ENCODE assay signal across 21 cellular contexts in the genomic region with DNA sequence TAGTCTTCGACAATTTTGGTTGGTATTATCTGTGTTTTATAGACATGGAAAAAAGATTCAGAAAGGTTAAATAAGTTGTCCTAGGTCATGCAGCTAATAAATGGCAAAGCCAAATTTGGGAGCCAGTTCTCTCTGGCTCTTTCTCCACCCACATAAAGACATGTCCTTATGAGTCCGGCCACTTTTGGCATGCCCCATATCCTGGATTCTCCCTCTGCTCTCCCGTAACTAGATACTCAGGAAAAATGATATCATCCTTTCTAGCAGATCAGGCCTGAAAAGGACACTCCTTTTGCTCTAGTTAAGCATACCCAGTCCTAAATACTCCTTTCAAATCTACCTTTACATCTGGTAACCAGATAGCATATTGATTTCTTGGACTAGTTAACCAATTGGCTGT.
DNase-seq lines count a peak whose midpoint lies in the region; ATAC-seq and TF ChIP-seq lines count a peak whose summit lies in the region.
"Had no signal": no experiment of that assay in that cellular context is flagged by ENCODE, and none has a peak within 500 bp of the region (broad histone marks: within the 10 kb centered on the region; RNA-seq: fewer than 3 reads in every experiment).

No MANE protein-coding gene starts in this region.

- H3K79me1 ChIP-seq in trophoblast cell (ENCODE audit: low read length) = peaks cover 11% of the 10 kb centered on the region

- H3K14ac ChIP-seq in trophoblast cell (ENCODE audit: low read length) = no peak overlapping the region

- H3K23ac ChIP-seq in trophoblast cell (ENCODE audit: low read length) = no peak overlapping the region

- H3K4me3 ChIP-seq in ACC112 (ENCODE audit: low read depth, low read length) (no peak overlapping the region), MG63 (no peak overlapping the region), heart right ventricle (no peak overlapping the region), trophoblast cell (ENCODE audit: low read depth, low read length) (no peak overlapping the region)
- H3K4me3 ChIP-seq: body of pancreas, smooth muscle cell had no signal

- no peak overlapping the region for H4K12ac ChIP-seq in trophoblast cell (ENCODE audit: low read depth, low read length)

- 28 to 46% methylated on average over 3 of the region's 3 CpGs for WGBS in heart right ventricle, 2 donors
- WGBS in trophoblast cell (ENCODE audit: extremely low coverage, insufficient coverage, insufficient read length) = no CpG with 5 or more reads among the region's 3 CpGs

- peaks cover 16% of the 10 kb centered on the region for H3K4me1 ChIP-seq in ACC112 (ENCODE audit: control insufficient read depth, insufficient read depth, low read length, unreplicated experiment)
- H3K4me1 ChIP-seq in heart right ventricle = peaks cover 3 to 47% (median 30%) of the 10 kb centered on the region in 9 donors
- H3K4me1 ChIP-seq in trophoblast cell (ENCODE audit: control insufficient read depth in 1 of 2, insufficient read depth in 2 of 2, low read length in 2 of 2) = peaks cover 3 to 4% of the 10 kb centered on the region in 2 experiments

- H3K79me2 ChIP-seq in ACC112 (ENCODE audit: control insufficient read depth, insufficient read depth, low read length, unreplicated experiment) (no peaks in the 10 kb centered on the region), trophoblast cell (ENCODE audit: control insufficient read depth, insufficient read depth, low read length, poor library complexity) (no peaks in the 10 kb centered on the region)

- ATAC-seq in heart right ventricle (peak in 7 of 8 donors; percentile 66 to 86 (median 77)), HG03521 (IDR thresholded peaks at IDR 0.05; ENCODE audit: unreplicated experiment) (no peak), GM19328 (IDR thresholded peaks at IDR 0.05; ENCODE audit: unreplicated experiment) (no peak)
- ATAC-seq: body of pancreas; HCT116; stimulated activated memory B cell treated with anti-CD40 and anti-IgM and Interleukin-4, amounts not matched to agents 10 μg/mL and 1 μg/mL and 100 μg/mL, for 72 hours had no signal

- H2BK120ac ChIP-seq in trophoblast cell (ENCODE audit: insufficient read depth, low read length, poor library complexity) = no peak overlapping the region

- H2BK12ac ChIP-seq in trophoblast cell (ENCODE audit: low read length) = no peak overlapping the region

- H3K4ac ChIP-seq in trophoblast cell (ENCODE audit: low read depth, low read length) = no peak overlapping the region

- H2BK5ac ChIP-seq in trophoblast cell (ENCODE audit: low read depth, low read length, poor library complexity) = peak overlapping the region; percentile 74

- H3K36me3 ChIP-seq in ACC112 (ENCODE audit: insufficient read depth, low read length) = peaks cover 63% of the 10 kb centered on the region
- H3K36me3 ChIP-seq in MG63 = no peaks in the 10 kb centered on the region; the same call in 1 of the 2 replicates
- peaks cover 0 to 13% (median 0%) of the 10 kb centered on the region in 9 donors for H3K36me3 ChIP-seq in heart right ventricle
- peaks cover 0 to 8% of the 10 kb centered on the region in 2 experiments for H3K36me3 ChIP-seq in trophoblast cell (ENCODE audit: control insufficient read depth in 1 of 2, insufficient read depth in 2 of 2, low read length in 2 of 2)
- H3K36me3 ChIP-seq: neutrophil had no signal

- no peak overlapping the region for H4K8ac ChIP-seq in trophoblast cell (ENCODE audit: low read depth, low read length)

- H4K91ac ChIP-seq in trophoblast cell (ENCODE audit: low read depth, low read length) = no peak overlapping the region

- no peak overlapping the region for H2AFZ ChIP-seq in ACC112 (ENCODE audit: low read length, unreplicated experiment)
- H2AFZ ChIP-seq in trophoblast cell (ENCODE audit: insufficient read depth, low read length, poor library complexity) = no peak overlapping the region

- H3K27me3 ChIP-seq in ACC112 (ENCODE audit: insufficient read depth, low read length) = no peaks in the 10 kb centered on the region
- no peaks in the 10 kb centered on the region for H3K27me3 ChIP-seq in MG63
- no peaks in the 10 kb centered on the region for H3K27me3 ChIP-seq in heart right ventricle
- no peaks in the 10 kb centered on the region for H3K27me3 ChIP-seq in trophoblast cell (ENCODE audit: insufficient read depth, low read length)
- H3K27me3 ChIP-seq: body of pancreas, neutrophil had no signal

- H3K9me3 ChIP-seq in MG63 (no peaks in the 10 kb centered on the region), heart right ventricle (peaks cover 0 to 6% (median 0%) of the 10 kb centered on the region in 11 donors), trophoblast cell (ENCODE audit: insufficient read depth, low read depth, low read length) (no peaks in the 10 kb centered on the region)
- H3K9me3 ChIP-seq: body of pancreas, neutrophil had no signal

- H3K27ac ChIP-seq in ACC112 (ENCODE audit: low read depth, low read length) (0 out of 2 replicates have a peak overlapping the region, but pooled peaks have one; percentile 20), heart right ventricle (peak overlapping the region in 9 of 10 donors; percentile 15 to 82 (median 68)), trophoblast cell (ENCODE audit: low read depth, low read length) (peak overlapping the region; percentile 70)
- H3K27ac ChIP-seq: body of pancreas, neutrophil had no signal

- no peak overlapping the region for H3K4me2 ChIP-seq in trophoblast cell (ENCODE audit: low read length)
- H3K4me2 ChIP-seq: smooth muscle cell had no signal

- H2AK5ac ChIP-seq in trophoblast cell (ENCODE audit: low read length) = no peak overlapping the region

- H3K18ac ChIP-seq in trophoblast cell (ENCODE audit: low read length) = no peak overlapping the region

- no peak overlapping the region for H3K9ac ChIP-seq in trophoblast cell (ENCODE audit: low read length)

- intact Hi-C loops in heart right ventricle (cut with DNase I) = loop anchor here in 1 of 10 donors (5.0 kb wide), 1 partner anchor 37 kb away; no protein-coding TSS in a partner anchor

- TF ChIP-seq CTCF in heart right ventricle (IDR thresholded peaks at IDR 0.05) = no peak

- DNase-seq in MG63 = peak; percentile 55
- peak in 1 of 2 donors; percentile 52 for DNase-seq in heart right ventricle
- no peak for DNase-seq in trophoblast cell
- no peak for DNase-seq in SW 1271 (lab: John Stamatoyannopoulos, UW)
- no peak for DNase-seq in activated CD4-positive, CD25-positive, alpha-beta regulatory T cell treated with anti-CD3 and anti-CD28 coated beads, Interleukin-2, amount 50 U/mL, for 72 hours
- DNase-seq: activated CD4-positive, alpha-beta T cell treated with anti-CD3 and anti-CD28 coated beads for 1 hour; activated naive CD4-positive, alpha-beta T cell; body of pancreas; effector CD4-positive, alpha-beta T cell; NCI-H1092; NCI-H226; NK-92 treated with Interleukin-12 subunit alpha and Interleukin-12 subunit beta, amount 100 ng/mL, for 24 hours; SIG-M5; T-helper 9 cell had no signal

Comparison
In these comparisons a context has a peak if more than half of its experiments do, and no peak if none do; other contexts are left out.
1. H3K27ac ChIP-seq: peak in every context shown above with its lines; median percentile 70 in trophoblast cell; 68 in heart right ventricle; 20 in ACC112.
2. ATAC-seq: peak in heart right ventricle (7 of 8); none in HG03521 (single experiment) and GM19328 (single experiment).